In the genomic region with DNA sequence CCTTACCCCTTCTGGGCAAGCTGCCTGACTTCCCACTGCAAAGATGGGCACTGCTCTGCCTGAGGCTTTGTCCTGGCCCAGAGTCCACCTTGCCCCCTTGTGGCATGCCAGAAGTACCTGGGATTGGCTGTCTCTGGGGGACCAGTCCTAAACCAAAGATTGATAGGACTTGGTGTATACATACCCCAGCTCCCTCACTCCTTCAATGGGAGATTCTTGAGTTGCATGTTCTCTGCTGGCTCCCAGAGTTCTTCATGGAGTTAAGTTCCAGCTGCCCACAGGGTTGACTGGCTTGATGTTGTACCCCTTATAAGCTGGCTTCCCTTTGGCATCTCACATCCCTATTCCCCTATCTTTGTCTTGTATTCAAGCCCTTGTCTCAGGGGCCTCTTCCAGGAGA, we compare ENCODE assay signal across 25 cellular contexts.
"Had no signal": no experiment of that assay in that cellular context is flagged by ENCODE, and none has a peak within 500 bp of the region (broad histone marks: within the 10 kb centered on the region; RNA-seq: fewer than 3 reads in every experiment).

No MANE protein-coding gene starts in this region.

- H3K27ac Mint-ChIP-seq: dendritic cell treated with granulocyte-macrophage colony-stimulating factor and Interleukin-4, amounts not matched to agents 40 ng/mL and 50 ng/mL, for 4 days; effector memory CD8-positive, alpha-beta T cell; endodermal cell had no signal

- H3K9me3 Mint-ChIP-seq: dendritic cell treated with granulocyte-macrophage colony-stimulating factor and Interleukin-4, amounts not matched to agents 40 ng/mL and 50 ng/mL, for 4 days; effector memory CD8-positive, alpha-beta T cell; endodermal cell had no signal

- DNase-seq: colonic mucosa; cortex of kidney; dermis blood vessel endothelial cell; dorsolateral prefrontal cortex; effector CD4-positive, alpha-beta T cell; effector CD8-positive, alpha-beta T cell; effector memory CD4-positive, alpha-beta T cell; effector memory CD8-positive, alpha-beta T cell; endodermal cell; erythroblast; esophagus squamous epithelium; foreskin fibroblast; foreskin keratinocyte; foreskin melanocyte; gastrocnemius medialis; glutamatergic neuron; head of caudate nucleus; heart left ventricle; heart right ventricle had no signal

- H3K27me3 ChIP-seq: colonic mucosa, foreskin keratinocyte had no signal

- H3K4me1 ChIP-seq: colonic mucosa, esophagus muscularis mucosa, esophagus squamous epithelium, foreskin keratinocyte, gastrocnemius medialis, gastroesophageal sphincter, heart left ventricle, heart right ventricle had no signal

- H3K27ac ChIP-seq: colonic mucosa, coronary artery, dorsolateral prefrontal cortex, epithelial cell of prostate, esophagus muscularis mucosa, esophagus squamous epithelium, foreskin keratinocyte, gastrocnemius medialis, gastroesophageal sphincter, heart left ventricle, heart right ventricle had no signal

- H3K36me3 ChIP-seq: colonic mucosa, esophagus muscularis mucosa, esophagus squamous epithelium, gastrocnemius medialis, gastroesophageal sphincter, heart left ventricle, heart right ventricle had no signal

- H3K4me1 Mint-ChIP-seq: endodermal cell had no signal

- H3K9me3 ChIP-seq: colonic mucosa, esophagus muscularis mucosa, esophagus squamous epithelium, gastrocnemius medialis, gastroesophageal sphincter, heart left ventricle, heart right ventricle had no signal

- H3K4me3 Mint-ChIP-seq: dendritic cell treated with granulocyte-macrophage colony-stimulating factor and Interleukin-4, amounts not matched to agents 40 ng/mL and 50 ng/mL, for 4 days; effector memory CD8-positive, alpha-beta T cell; endodermal cell had no signal

- H3K4me3 ChIP-seq: colonic mucosa, coronary artery, dorsolateral prefrontal cortex, esophagus muscularis mucosa, esophagus squamous epithelium, gastrocnemius medialis, gastroesophageal sphincter, heart left ventricle, heart right ventricle had no signal

- ATAC-seq: effector memory CD8-positive, alpha-beta T cell; esophagus mucosa; foreskin keratinocyte; gastrocnemius medialis; gastroesophageal sphincter; heart left ventricle; heart right ventricle had no signal
